8 cellular contexts compared by ENCODE assay signal in the genomic region with DNA sequence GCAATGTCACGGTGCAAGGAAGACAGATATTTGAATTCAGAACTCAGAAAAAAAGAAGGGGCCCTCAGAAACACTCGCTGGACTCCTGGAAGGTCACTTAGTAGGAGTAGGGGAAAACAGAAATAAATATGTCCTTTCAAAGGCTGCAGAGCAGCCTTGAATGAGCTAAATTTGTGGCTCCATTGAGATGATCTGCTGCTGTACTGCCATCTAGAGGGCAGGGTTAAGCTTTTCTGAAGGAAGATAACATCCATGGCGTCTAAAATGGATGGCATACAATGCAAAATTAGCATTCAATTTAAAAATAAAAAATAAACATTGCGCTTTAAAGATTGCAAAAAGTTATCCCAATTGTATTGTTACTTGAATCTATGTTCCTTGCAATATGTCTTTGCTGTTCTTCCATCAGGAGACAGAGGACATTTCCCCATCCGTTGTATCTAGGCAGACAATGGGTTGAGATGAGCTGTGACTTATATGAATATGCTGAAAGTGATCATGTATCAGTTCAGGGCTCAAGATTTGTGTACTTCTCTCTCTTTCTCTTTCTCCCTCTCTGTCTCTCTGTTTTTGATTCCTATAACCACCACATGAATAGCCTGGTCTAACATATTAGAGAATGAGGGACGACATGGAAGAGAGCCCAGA.
DNase-seq lines count a peak whose midpoint lies in the region; ATAC-seq and TF ChIP-seq lines count a peak whose summit lies in the region.

No MANE protein-coding gene starts in this region.

- 59 to 63% methylated on average over 6 of the region's 6 CpGs for WGBS in gastroesophageal sphincter (ENCODE audit: low coverage in 1 of 2), 2 donors

- no peaks in the 10 kb centered on the region for H3K4me1 ChIP-seq in gastroesophageal sphincter

- H3K36me3 ChIP-seq in gastroesophageal sphincter: no peaks in the 10 kb centered on the region

- H3K27ac ChIP-seq in gastroesophageal sphincter: no peak overlapping the region

- intact Hi-C loops in Right ventricle myocardium inferior (cut with DNase I): no loop called here

- H3K4me3 ChIP-seq in NB4 (ENCODE audit: low read depth, low read length) (no peak overlapping the region), gastroesophageal sphincter (no peak overlapping the region)

- ATAC-seq in HG02610 (IDR thresholded peaks at IDR 0.05; ENCODE audit: unreplicated experiment) (peak; percentile 90), Right ventricle myocardium inferior (no peak), gastroesophageal sphincter (no peak)

- in situ Hi-C loops in GM13976 (cut with MboI; ENCODE audit: low sequenced_read_pairs, unreplicated experiment): no loop called here

- H3K9me3 ChIP-seq in gastroesophageal sphincter: peaks cover 0 to 7% (median 0%) of the 10 kb centered on the region in 3 donors

- TF ChIP-seq EP300 in gastroesophageal sphincter (IDR thresholded peaks at IDR 0.05): no peak

- no peak for TF ChIP-seq POLR2A in NB4 (IDR thresholded peaks at IDR 0.05; ENCODE audit: extremely low read depth, insufficient read length)
- no peak for TF ChIP-seq POLR2A in gastroesophageal sphincter (IDR thresholded peaks at IDR 0.05)

- DNase-seq in GM13976 (ENCODE audit: low spot score): peak; percentile 33
- DNase-seq in NB4 (ENCODE audit: low read depth): peak; percentile 54
- DNase-seq in glomerular visceral epithelial cell (ENCODE audit: extremely low spot score): peak; percentile 9
- no peak for DNase-seq in NCI-H526 treated with DMSO at 0.1 percent for 48 hours (lab: John Stamatoyannopoulos, UW)
- DNase-seq in Right ventricle myocardium inferior (ENCODE audit: missing footprints): no peak
- no peak for DNase-seq in NCI-H2029 (lab: John Stamatoyannopoulos, UW)

- TF ChIP-seq CTCF in GM13976 (IDR thresholded peaks at IDR 0.05; ENCODE audit: borderline replicate concordance, control extremely low read depth, extremely low read depth, insufficient read depth, missing control alignments) (peak; percentile 24), NB4 (IDR thresholded peaks at IDR 0.05; ENCODE audit: low read depth, low read length) (peak; percentile 67), gastroesophageal sphincter (IDR thresholded peaks at IDR 0.05) (no peak)

- H3K27me3 ChIP-seq in gastroesophageal sphincter: no peaks in the 10 kb centered on the region

Comparison
In these comparisons a context has a peak if more than half of its experiments do, and no peak if none do; other contexts are left out.
1. DNase-seq: peak in GM13976 (single experiment), NB4 (single experiment) and glomerular visceral epithelial cell (single experiment); none in NCI-H526 treated with DMSO at 0.1 percent for 48 hours (single experiment), Right ventricle myocardium inferior (single experiment) and NCI-H2029 (single experiment).
2. CTCF ChIP-seq: peak in GM13976 (single experiment) and NB4 (single experiment); none in gastroesophageal sphincter (0 of 4).